ENCODE assay signal across 11 cellular contexts in the genomic region with DNA sequence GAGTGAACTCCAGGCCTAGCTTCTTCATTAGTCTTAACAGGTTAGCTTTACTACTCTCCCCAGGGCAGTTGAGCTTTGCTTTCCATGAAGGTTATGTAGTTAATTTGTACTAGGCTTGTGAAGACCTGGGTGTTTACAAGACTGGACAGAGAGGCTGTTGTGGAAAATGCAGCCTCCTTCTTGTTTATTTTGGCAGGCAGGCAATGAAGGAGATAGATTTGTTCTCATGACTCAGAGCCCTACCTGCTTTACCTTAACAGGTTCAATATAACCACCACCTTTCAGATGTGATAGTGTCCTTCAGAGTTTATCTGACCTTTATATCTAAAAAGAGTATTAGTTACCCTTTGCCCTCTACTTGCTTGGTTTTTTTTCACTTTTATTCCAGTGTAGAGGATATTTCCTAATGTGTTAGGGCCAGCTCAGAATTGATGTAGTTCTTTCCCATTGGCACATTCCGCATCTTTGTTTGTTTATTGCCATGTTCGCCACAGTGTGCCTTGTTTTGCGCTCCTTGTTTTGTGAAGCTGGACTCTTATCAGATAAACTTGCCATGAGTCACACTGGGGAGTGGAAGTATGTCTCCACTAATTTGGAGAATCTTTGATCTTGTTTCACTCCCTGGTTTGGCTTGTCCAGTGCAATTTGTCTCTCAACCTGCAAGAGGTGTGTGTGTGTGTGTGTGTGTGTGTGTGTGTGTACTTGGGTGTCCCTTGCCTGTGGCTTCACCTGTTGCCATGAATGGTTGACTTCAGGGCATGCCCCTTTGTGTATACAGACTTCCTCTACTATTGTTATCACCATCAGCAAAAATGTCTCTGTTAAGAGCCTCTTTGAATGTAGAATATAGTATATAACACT.
DNase-seq lines count a peak whose midpoint lies in the region; ATAC-seq, FAIRE-seq and TF ChIP-seq lines count a peak whose summit lies in the region.
"Had no signal": no experiment of that assay in that cellular context is flagged by ENCODE, and none has a peak within 500 bp of the region (broad histone marks: within the 10 kb centered on the region; RNA-seq: fewer than 3 reads in every experiment).

No MANE protein-coding gene starts in this region.

- WGBS in hepatocyte (ENCODE audit: low lambda C conversion rate, missing lambda C conversion rate) = 46% methylated on average over 3 of the region's 3 CpGs
- 26 to 74% (median 47%) methylated on average over 3 of the region's 3 CpGs for WGBS in small intestine, 3 donors

- peaks cover 11% of the 10 kb centered on the region for H3K4me1 Mint-ChIP-seq in HFFc6 (ENCODE audit: low read depth)

- H3K9me3 Mint-ChIP-seq in HFFc6 = no peaks in the 10 kb centered on the region
- H3K9me3 Mint-ChIP-seq: neural crest cell had no signal

- no peaks in the 10 kb centered on the region for H3K9me2 ChIP-seq in hepatocyte (replicated peaks; ENCODE audit: insufficient read depth)

- no peak overlapping the region for H3K4me3 ChIP-seq in hepatocyte
- no peak overlapping the region for H3K4me3 ChIP-seq in small intestine (ENCODE audit: low read depth in 1 of 2, low read length in 2 of 2)
- H3K4me3 ChIP-seq: MG63, vagina had no signal

- H3K4me3 Mint-ChIP-seq in HFFc6 = no peak overlapping the region; the same call in 1 of the 2 replicates
- H3K4me3 Mint-ChIP-seq: neural crest cell had no signal

- no peak overlapping the region for H3K4me2 ChIP-seq in hepatocyte

- H3K27me3 ChIP-seq in hepatocyte (no peaks in the 10 kb centered on the region), small intestine (ENCODE audit: control insufficient read depth in 2 of 2, insufficient read depth in 2 of 2, low read length in 2 of 2) (no peaks in the 10 kb centered on the region)
- H3K27me3 ChIP-seq: MG63, vagina had no signal

- no peak overlapping the region for H2AFZ ChIP-seq in hepatocyte

- peaks cover 26% of the 10 kb centered on the region for H3K4me1 ChIP-seq in hepatocyte (ENCODE audit: insufficient read depth)
- H3K4me1 ChIP-seq in small intestine (ENCODE audit: control insufficient read depth in 2 of 2, insufficient read depth in 1 of 2, low read depth in 1 of 2, low read length in 1 of 2) = peaks cover 11 to 19% of the 10 kb centered on the region in 2 donors

- peak overlapping the region; percentile 72 for H3K27ac ChIP-seq in VCaP
- H3K27ac ChIP-seq in hepatocyte = peak overlapping the region; percentile 41
- H3K27ac ChIP-seq in small intestine (ENCODE audit: low read depth in 1 of 2, low read length in 1 of 2) = peak overlapping the region; percentile 34 to 71
- H3K27ac ChIP-seq: vagina had no signal

- no peak overlapping the region for H3K27ac Mint-ChIP-seq in HFFc6

- peaks cover 6% of the 10 kb centered on the region; the same call in 1 of the 2 replicates for H3K36me3 Mint-ChIP-seq in HFFc6 (ENCODE audit: low read depth)

- H3K9me3 ChIP-seq in hepatocyte (ENCODE audit: low read depth) = no peaks in the 10 kb centered on the region
- no peaks in the 10 kb centered on the region for H3K9me3 ChIP-seq in small intestine (ENCODE audit: control insufficient read depth, low read depth)
- H3K9me3 ChIP-seq: MG63, vagina had no signal

- DNase-seq in HFFc6 (peak; percentile 79), hepatocyte (ENCODE audit: low spot score) (peak; percentile 22), small intestine (peak; percentile 52), globus pallidus (ENCODE audit: low spot score) (no peak), NCI-H1436 treated with DMSO at 0.1 percent for 48 hours (lab: John Stamatoyannopoulos, UW) (no peak), NOMO-1 (lab: John Stamatoyannopoulos, UW; ENCODE audit: unreplicated experiment in 2 of 2) (no peak)
- DNase-seq: MG63 had no signal

- peaks cover 18% of the 10 kb centered on the region for H4K20me1 ChIP-seq in hepatocyte (ENCODE audit: insufficient read depth, poor library complexity, severe bottlenecking)

- peaks cover 93% of the 10 kb centered on the region for H3K79me2 ChIP-seq in hepatocyte

- H3K27me3 Mint-ChIP-seq in HFFc6 (ENCODE audit: insufficient read depth) = no peaks in the 10 kb centered on the region

- H3K36me3 ChIP-seq in hepatocyte (replicated peaks; ENCODE audit: insufficient read depth, low read depth) (no peaks in the 10 kb centered on the region), small intestine (ENCODE audit: control insufficient read depth in 2 of 2, insufficient read depth in 2 of 2, low read length in 2 of 2) (no peaks in the 10 kb centered on the region)
- H3K36me3 ChIP-seq: MG63, vagina had no signal

- ATAC-seq in HG03045 (IDR thresholded peaks at IDR 0.05; ENCODE audit: unreplicated experiment) = no peak

- FAIRE-seq in small intestine (lab: Jason Lieb, UNC) = no peak

- TF ChIP-seq CTCF in HFFc6 (IDR thresholded peaks at IDR 0.05) = no peak
- no peak for TF ChIP-seq CTCF in VCaP (conservative IDR thresholded peaks at IDR 0.05)
- no peak for TF ChIP-seq CTCF in hepatocyte (IDR thresholded peaks at IDR 0.05; ENCODE audit: poor library complexity)

Comparison
In these comparisons a context has a peak if more than half of its experiments do, and no peak if none do; other contexts are left out.
1. DNase-seq: peak in HFFc6 (single experiment), hepatocyte (single experiment) and small intestine (single experiment); none in globus pallidus (single experiment), NCI-H1436 treated with DMSO at 0.1 percent for 48 hours (single experiment) and NOMO-1 (0 of 2).
2. Peak in every context shown above with its lines, with median percentiles within 50 percentile points of each other: H3K27ac ChIP-seq.